1 cellular context compared by ENCODE assay signal in the genomic region with DNA sequence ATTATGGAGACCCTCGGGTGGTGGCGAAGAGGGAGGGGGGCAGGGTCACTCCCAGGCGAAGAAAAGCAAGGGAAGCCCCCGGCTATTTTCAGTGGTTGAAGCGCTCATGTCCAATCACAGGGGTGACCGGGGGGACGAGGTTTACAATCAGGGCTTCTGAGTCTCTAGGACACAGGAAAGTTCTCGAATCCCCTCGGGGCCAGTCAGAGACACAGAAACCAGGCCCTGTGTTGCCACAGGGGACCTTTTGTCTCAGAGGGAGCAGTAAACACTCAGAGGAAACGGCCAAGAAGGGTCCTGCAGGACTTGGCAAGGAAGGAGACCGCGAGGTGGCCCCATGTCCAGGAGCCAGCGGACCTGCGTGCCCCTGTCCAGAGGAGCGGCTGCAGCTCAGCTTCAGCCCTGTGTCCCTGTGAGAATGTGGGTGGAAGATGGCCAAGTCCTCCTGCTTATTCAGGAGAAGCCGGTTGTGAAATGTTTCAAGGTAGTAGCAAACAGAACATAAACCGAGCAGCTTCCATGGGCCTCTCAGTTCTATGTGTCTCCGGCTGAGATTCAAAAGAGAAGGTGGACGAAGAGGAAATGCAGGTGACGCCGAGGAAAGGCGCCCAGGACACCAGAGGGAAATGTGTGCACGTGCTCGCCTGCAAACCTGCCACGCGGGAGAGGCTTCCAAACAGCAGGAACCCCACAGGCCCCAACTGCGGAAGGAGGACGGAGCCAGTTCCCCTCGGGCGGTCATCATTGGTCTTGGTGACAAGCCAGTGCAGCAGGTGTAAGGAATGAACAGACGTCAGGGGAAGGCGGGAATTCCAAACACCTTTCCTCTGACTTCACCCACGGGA.
A peak's percentile ranks its signal among the peaks of the same experiment; 100 is the strongest.
TF ChIP-seq lines count a peak whose summit lies in the region.

No MANE protein-coding gene starts in this region.

TF ChIP-seq in H1, 55 proteins besides CTCF, POLR2A, EP300 and RAD21:
- no peak for TF ChIP-seq JUND (IDR thresholded peaks at IDR 0.05; ENCODE audit: low read length)
- TF ChIP-seq BRCA1 (IDR thresholded peaks at IDR 0.05; ENCODE audit: low read depth, low read length), result no peak
- TF ChIP-seq ZNF274 (IDR thresholded peaks at IDR 0.05; ENCODE audit: borderline replicate concordance, extremely low read depth, low read length), result no peak
- no peak for TF ChIP-seq GABPA (IDR thresholded peaks at IDR 0.05; ENCODE audit: borderline replicate concordance, insufficient read depth, low read length)
- TF ChIP-seq, protein P1, sequence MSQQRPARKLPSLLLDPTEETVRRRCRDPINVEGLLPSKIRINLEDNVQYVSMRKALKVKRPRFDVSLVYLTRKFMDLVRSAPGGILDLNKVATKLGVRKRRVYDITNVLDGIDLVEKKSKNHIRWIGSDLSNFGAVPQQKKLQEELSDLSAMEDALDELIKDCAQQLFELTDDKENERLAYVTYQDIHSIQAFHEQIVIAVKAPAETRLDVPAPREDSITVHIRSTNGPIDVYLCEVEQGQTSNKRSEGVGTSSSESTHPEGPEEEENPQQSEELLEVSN (IDR thresholded peaks at IDR 0.05), result peak; percentile 42; the same call in 1 of the 2 replicates
